In genomic region chr3:71062920-71063767, GRCh38 we compare ENCODE assay signal across 8 cellular contexts.
A peak's percentile ranks its signal among the peaks of the same experiment; 100 is the strongest.
DNase-seq lines count a peak whose midpoint lies in the region; ATAC-seq, FAIRE-seq and TF ChIP-seq lines count a peak whose summit lies in the region.

No MANE protein-coding gene starts in this region.

- no peaks in the 10 kb centered on the region for H3K27me3 ChIP-seq in Loucy (ENCODE audit: insufficient read depth, low read length, poor library complexity, severe bottlenecking)
- no peaks in the 10 kb centered on the region for H3K27me3 ChIP-seq in bronchial epithelial cell (ENCODE audit: control insufficient read depth, insufficient read depth, low read length)

- H3K36me3 ChIP-seq in Loucy (ENCODE audit: insufficient read depth, low read length) (no peaks in the 10 kb centered on the region), bronchial epithelial cell (ENCODE audit: control insufficient read depth, insufficient read depth, low read length) (no peaks in the 10 kb centered on the region)

- H3K79me2 ChIP-seq in Loucy (ENCODE audit: insufficient read depth, low read length) = peaks cover 78% of the 10 kb centered on the region

- peaks cover 56% of the 10 kb centered on the region for H4K20me1 ChIP-seq in Loucy (ENCODE audit: insufficient read depth, low read length, poor library complexity, severe bottlenecking)

- DNase-seq in AG08396 (ENCODE audit: low spot score) (peak; percentile 25), bronchial epithelial cell (ENCODE audit: low read depth) (peak; percentile 87), lung microvascular endothelial cell (ENCODE audit: low read depth in 2 of 2) (peak; percentile 78), NCI-H446 treated with DMSO at 0.1 percent for 48 hours (lab: John Stamatoyannopoulos, UW) (no peak), NCI-H2107 treated with DMSO at 0.1 percent for 48 hours (lab: John Stamatoyannopoulos, UW; ENCODE audit: unreplicated experiment) (no peak)
- DNase-seq in stimulated activated naive CD4-positive, alpha-beta T cell treated with Interleukin-2 at 50 U/mL for 16 hours (lab: John Stamatoyannopoulos, UW) = no peak

- H3K4me3 ChIP-seq in Loucy (ENCODE audit: low read length, poor library complexity, severe bottlenecking) = peak overlapping the region; percentile 75
- H3K4me3 ChIP-seq in bronchial epithelial cell (ENCODE audit: low read depth, low read length) = peak overlapping the region; percentile 66

- no peak overlapping the region for H2AFZ ChIP-seq in Loucy (ENCODE audit: low read length)

- H3K4me1 ChIP-seq in Loucy (ENCODE audit: insufficient read depth, low read length, poor library complexity, severe bottlenecking) = peaks cover 81% of the 10 kb centered on the region

- no peaks in the 10 kb centered on the region for H3F3A ChIP-seq in Loucy (ENCODE audit: low read depth)

- peak overlapping the region; percentile 95 for H3K4me2 ChIP-seq in Loucy (ENCODE audit: low read depth, low read length, poor library complexity, severe bottlenecking)

- ATAC-seq in GM18867 (IDR thresholded peaks at IDR 0.05; ENCODE audit: unreplicated experiment) = peak; percentile 55

- no peaks in the 10 kb centered on the region for H3K9me2 ChIP-seq in Loucy (replicated peaks; ENCODE audit: low read depth, low read length)

- no peak for FAIRE-seq in bronchial epithelial cell (lab: Jason Lieb, UNC)

- H3K9ac ChIP-seq in Loucy (ENCODE audit: low read depth, low read length, poor library complexity, severe bottlenecking) = peak overlapping the region; percentile 76

- H3K9me3 ChIP-seq in Loucy (ENCODE audit: insufficient read depth, low read depth, low read length) = no peaks in the 10 kb centered on the region

- no peak for TF ChIP-seq CTCF in Loucy (conservative IDR thresholded peaks at IDR 0.05; ENCODE audit: low read length)
- TF ChIP-seq CTCF in bronchial epithelial cell (IDR thresholded peaks at IDR 0.05; ENCODE audit: insufficient read depth, low read length, severe bottlenecking) = no peak

Comparison
In these comparisons a context has a peak if more than half of its experiments do, and no peak if none do; other contexts are left out.
1. DNase-seq: peak in AG08396 (single experiment), bronchial epithelial cell (single experiment) and lung microvascular endothelial cell (2 of 2); none in stimulated activated naive CD4-positive, alpha-beta T cell treated with Interleukin-2 at 50 U/mL for 16 hours (single experiment), NCI-H446 treated with DMSO at 0.1 percent for 48 hours (single experiment) and NCI-H2107 treated with DMSO at 0.1 percent for 48 hours (single experiment).